In genomic region chr1:176567190-176567794, GRCh38 we compare ENCODE assay signal across 20 cellular contexts.
DNase-seq lines count a peak whose midpoint lies in the region; ATAC-seq and TF ChIP-seq lines count a peak whose summit lies in the region.
"Had no signal": no experiment of that assay in that cellular context is flagged by ENCODE, and none has a peak within 500 bp of the region (broad histone marks: within the 10 kb centered on the region; RNA-seq: fewer than 3 reads in every experiment).

No MANE protein-coding gene starts in this region.

- H3K27me3 ChIP-seq in PC-3 (ENCODE audit: low read length) (no peaks in the 10 kb centered on the region), osteoblast (ENCODE audit: insufficient read depth, low read length) (no peaks in the 10 kb centered on the region), ovary (no peaks in the 10 kb centered on the region)
- H3K27me3 ChIP-seq: dorsolateral prefrontal cortex had no signal

- no TSS peak for BruUV-seq in PC-3 (replicated peaks; lab: Mats Ljungman, UMichigan)

- 0 out of 2 replicates have a peak overlapping the region, but pooled peaks have one; percentile 27 for H3K4me3 ChIP-seq in PC-3 (ENCODE audit: low read length)
- no peak overlapping the region for H3K4me3 ChIP-seq in epithelial cell of esophagus (ENCODE audit: low read length)
- no peak overlapping the region for H3K4me3 ChIP-seq in osteoblast (ENCODE audit: insufficient read depth, low read length)
- H3K4me3 ChIP-seq in ovary, result no peak overlapping the region
- H3K4me3 ChIP-seq: dorsolateral prefrontal cortex had no signal

- peak; percentile 75 for DNase-seq in DMS53 (lab: John Stamatoyannopoulos, UW)
- DNase-seq in PC-3, result peak; percentile 83
- DNase-seq in epithelial cell of esophagus (ENCODE audit: low read depth), result peak; percentile 52
- peak; percentile 76 for DNase-seq in osteoblast (ENCODE audit: insufficient read length, low spot score, missing footprints)
- DNase-seq in ovary, result no peak
- DNase-seq: activated CD4-positive, alpha-beta T cell treated with anti-CD3 and anti-CD28 coated beads, Interleukin-2, amount 10 ng/mL, durations not matched to agents 7 days and 5 days; activated T-cell treated with anti-CD3 and anti-CD28 coated beads, Interleukin-2, amount 50 U/mL, for 48 hours; amygdala; CD8-positive, alpha-beta memory T cell; dorsolateral prefrontal cortex; glutamatergic neuron; kidney glomerular epithelial cell; NCI-H1417; NCI-H345; retina; stimulated activated naive CD8-positive, alpha-beta T cell treated with anti-CD3 and anti-CD28 coated beads, Interleukin-15, amount 100 ng/mL, for 72 hours had no signal

- H3K27ac ChIP-seq in PC-3 (ENCODE audit: low read length) (peak overlapping the region; percentile 47), osteoblast (ENCODE audit: low read depth, low read length) (peak overlapping the region; percentile 39), ovary (no peak overlapping the region)

- H3K36me3 ChIP-seq in PC-3 (ENCODE audit: low read depth, low read length) (no peaks in the 10 kb centered on the region), osteoblast (ENCODE audit: insufficient read depth, low read length) (no peaks in the 10 kb centered on the region), ovary (no peaks in the 10 kb centered on the region)

- WGBS in ovary, 3 donors, result 18 to 37% (median 25%) methylated on average over 3 of the region's 3 CpGs

- no peak for TF ChIP-seq POLR2A in ovary (IDR thresholded peaks at IDR 0.05)

- H3K9ac ChIP-seq in PC-3 (ENCODE audit: low read length), result no peak overlapping the region

- POLR2A ChIA-PET in PC-3 (lab: Charles Lee; ENCODE audit: unreplicated experiment), result no interaction called here

- H3K4me1 Mint-ChIP-seq in stimulated activated memory B cell treated with anti-CD40 and anti-IgM and Interleukin-4, amounts not matched to agents 10 μg/mL and 1 μg/mL and 100 μg/mL, for 72 hours, result no peaks in the 10 kb centered on the region
- H3K4me1 Mint-ChIP-seq: activated CD4-positive, alpha-beta T cell treated with anti-CD3 and anti-CD28 coated beads, Interleukin-2, amount 10 ng/mL, durations not matched to agents 7 days and 5 days; CD8-positive, alpha-beta memory T cell; stimulated activated naive CD8-positive, alpha-beta T cell treated with anti-CD3 and anti-CD28 coated beads, Interleukin-15, amount 100 ng/mL, for 72 hours had no signal

- intact Hi-C loops in PC-3 (cut with micrococcal nuclease) (no loop called here), ovary (cut with DNase I) (no loop called here)

- H3K4me3 Mint-ChIP-seq in stimulated activated memory B cell treated with anti-CD40 and anti-IgM and Interleukin-4, amounts not matched to agents 10 μg/mL and 1 μg/mL and 100 μg/mL, for 72 hours, result no peak overlapping the region
- H3K4me3 Mint-ChIP-seq: activated CD4-positive, alpha-beta T cell treated with anti-CD3 and anti-CD28 coated beads, Interleukin-2, amount 10 ng/mL, durations not matched to agents 7 days and 5 days; CD8-positive, alpha-beta memory T cell; stimulated activated naive CD8-positive, alpha-beta T cell treated with anti-CD3 and anti-CD28 coated beads, Interleukin-15, amount 100 ng/mL, for 72 hours; T-helper 1 cell treated with Interleukin-12 subunit alpha and Interleukin-12 subunit beta and Interleukin-4 antibody, amounts not matched to agents 30 μg/mL and 1 μg/mL, for 36 hours had no signal

- H2AFZ ChIP-seq in PC-3 (ENCODE audit: low read length) (no peak overlapping the region), osteoblast (ENCODE audit: low read length) (no peak overlapping the region)

- H3K36me3 Mint-ChIP-seq in stimulated activated memory B cell treated with anti-CD40 and anti-IgM and Interleukin-4, amounts not matched to agents 10 μg/mL and 1 μg/mL and 100 μg/mL, for 72 hours, result no peaks in the 10 kb centered on the region
- H3K36me3 Mint-ChIP-seq: CD8-positive, alpha-beta memory T cell had no signal

- no peaks in the 10 kb centered on the region for H3K9me2 ChIP-seq in PC-3 (replicated peaks; ENCODE audit: low read length)

- TF ChIP-seq CTCF in PC-3 (conservative IDR thresholded peaks at IDR 0.05; ENCODE audit: low read depth, low read length) (no peak), epithelial cell of esophagus (IDR thresholded peaks at IDR 0.05; ENCODE audit: insufficient read depth, low read depth, low read length, missing control alignments) (no peak), osteoblast (IDR thresholded peaks at IDR 0.05; ENCODE audit: extremely low read depth, low read depth, low read length) (no peak), ovary (IDR thresholded peaks at IDR 0.05) (no peak)

- H3K4me1 ChIP-seq in PC-3 (ENCODE audit: insufficient read depth, low read length) (peaks cover 14% of the 10 kb centered on the region), osteoblast (ENCODE audit: insufficient read depth, low read length) (peaks cover 23% of the 10 kb centered on the region), ovary (ENCODE audit: insufficient read depth) (no peaks in the 10 kb centered on the region)

- H3K9me3 ChIP-seq in PC-3 (ENCODE audit: low read length), result no peaks in the 10 kb centered on the region
- no peaks in the 10 kb centered on the region for H3K9me3 ChIP-seq in osteoblast (ENCODE audit: low read depth, low read length)
- no peaks in the 10 kb centered on the region for H3K9me3 ChIP-seq in ovary

- H3K27me3 Mint-ChIP-seq in stimulated activated memory B cell treated with anti-CD40 and anti-IgM and Interleukin-4, amounts not matched to agents 10 μg/mL and 1 μg/mL and 100 μg/mL, for 72 hours, result peaks cover 10% of the 10 kb centered on the region
- H3K27me3 Mint-ChIP-seq: activated CD4-positive, alpha-beta T cell treated with anti-CD3 and anti-CD28 coated beads, Interleukin-2, amount 10 ng/mL, durations not matched to agents 7 days and 5 days; CD8-positive, alpha-beta memory T cell; stimulated activated naive CD8-positive, alpha-beta T cell treated with anti-CD3 and anti-CD28 coated beads, Interleukin-15, amount 100 ng/mL, for 72 hours had no signal

- peak; percentile 74 for ATAC-seq in PC-3
- ATAC-seq in HG03460 (IDR thresholded peaks at IDR 0.05; ENCODE audit: unreplicated experiment), result no peak
- no peak for ATAC-seq in GM18868 (IDR thresholded peaks at IDR 0.05; ENCODE audit: unreplicated experiment)
- no peak for ATAC-seq in stimulated activated memory B cell treated with anti-CD40 and anti-IgM and Interleukin-4, amounts not matched to agents 10 μg/mL and 1 μg/mL and 100 μg/mL, for 72 hours
- ATAC-seq: stimulated activated naive CD8-positive, alpha-beta T cell treated with anti-CD3 and anti-CD28 coated beads, Interleukin-15, amount 100 ng/mL, for 72 hours had no signal

- H3K4me2 ChIP-seq in PC-3 (ENCODE audit: low read length) (peak overlapping the region; percentile 64), osteoblast (ENCODE audit: insufficient read depth, low read length) (peak overlapping the region; percentile 34)

- CTCF ChIA-PET in PC-3 (lab: Charles Lee), result no interaction called here

- no peaks in the 10 kb centered on the region for H3K9me3 Mint-ChIP-seq in stimulated activated memory B cell treated with anti-CD40 and anti-IgM and Interleukin-4, amounts not matched to agents 10 μg/mL and 1 μg/mL and 100 μg/mL, for 72 hours
- H3K9me3 Mint-ChIP-seq: activated CD4-positive, alpha-beta T cell treated with anti-CD3 and anti-CD28 coated beads, Interleukin-2, amount 10 ng/mL, durations not matched to agents 7 days and 5 days; CD8-positive, alpha-beta memory T cell; T-helper 1 cell treated with Interleukin-12 subunit alpha and Interleukin-12 subunit beta and Interleukin-4 antibody, amounts not matched to agents 30 μg/mL and 1 μg/mL, for 36 hours had no signal

- TF ChIP-seq EP300 in ovary (IDR thresholded peaks at IDR 0.05), result no peak

- H3F3A ChIP-seq in PC-3 (ENCODE audit: low read length, unreplicated experiment), result no peaks in the 10 kb centered on the region

- no peak overlapping the region for H3K27ac Mint-ChIP-seq in stimulated activated memory B cell treated with anti-CD40 and anti-IgM and Interleukin-4, amounts not matched to agents 10 μg/mL and 1 μg/mL and 100 μg/mL, for 72 hours
- H3K27ac Mint-ChIP-seq: activated CD4-positive, alpha-beta T cell treated with anti-CD3 and anti-CD28 coated beads, Interleukin-2, amount 10 ng/mL, durations not matched to agents 7 days and 5 days; CD8-positive, alpha-beta memory T cell; stimulated activated naive CD8-positive, alpha-beta T cell treated with anti-CD3 and anti-CD28 coated beads, Interleukin-15, amount 100 ng/mL, for 72 hours; T-helper 1 cell treated with Interleukin-12 subunit alpha and Interleukin-12 subunit beta and Interleukin-4 antibody, amounts not matched to agents 30 μg/mL and 1 μg/mL, for 36 hours had no signal

- H3K79me2 ChIP-seq in PC-3 (ENCODE audit: low read length), result no peaks in the 10 kb centered on the region
- no peaks in the 10 kb centered on the region for H3K79me2 ChIP-seq in osteoblast (ENCODE audit: insufficient read depth, low read length)

- no peaks in the 10 kb centered on the region for H4K20me1 ChIP-seq in PC-3 (ENCODE audit: low read length)
- no peaks in the 10 kb centered on the region for H4K20me1 ChIP-seq in osteoblast (ENCODE audit: insufficient read depth, low read length)

Comparison
In these comparisons a context has a peak if more than half of its experiments do, and no peak if none do; other contexts are left out.
1. DNase-seq: peak in DMS53 (single experiment), PC-3 (single experiment), epithelial cell of esophagus (single experiment) and osteoblast (single experiment); none in ovary (0 of 5).
2. H3K27ac ChIP-seq: peak in PC-3 (single experiment) and osteoblast (single experiment); none in ovary (0 of 2).